In genomic region chr1:192201303-192201702, GRCh38 we compare ENCODE assay signal across 18 cellular contexts. TPM values are rescaled to one million over a fixed set of nuclear protein-coding genes. Genes with fewer than 3 reads are reported as not detected.
DNase-seq lines count a peak whose midpoint lies in the region; ATAC-seq, FAIRE-seq and TF ChIP-seq lines count a peak whose summit lies in the region.
"Had no signal": no experiment of that assay in that cellular context is flagged by ENCODE, and none has a peak within 500 bp of the region (broad histone marks: within the 10 kb centered on the region; RNA-seq: fewer than 3 reads in every experiment).

No MANE protein-coding gene starts in this region.

- H3K9me3 ChIP-seq in DND-41 (ENCODE audit: insufficient read depth, low read length, severe bottlenecking) = peaks cover 37% of the 10 kb centered on the region
- H3K9me3 ChIP-seq in K562 (replicated peaks; ENCODE audit: control insufficient read depth, insufficient read depth, low read depth, low read length) = 0 out of 2 replicates have a peak, but pooled peaks cover 5% of the 10 kb centered on the region
- H3K9me3 ChIP-seq: BE2C had no signal

- H2AFZ ChIP-seq in DND-41 (ENCODE audit: low read depth, low read length) (no peak overlapping the region), K562 (ENCODE audit: low read depth, low read length) (no peak overlapping the region)
- H2AFZ ChIP-seq: GM23248 had no signal

- no peak overlapping the region for H2AK5ac ChIP-seq in mesendoderm (ENCODE audit: low read length)

- TF ChIP-seq RAD21 in K562 (CRISPR knock-in tag; conservative IDR thresholded peaks at IDR 0.05 in 1 of 2, IDR thresholded peaks at IDR 0.05 in 1 of 2) = no peak

- TF ChIP-seq CTCF in DND-41 (IDR thresholded peaks at IDR 0.05; ENCODE audit: borderline replicate concordance, extremely low read depth, low read length, poor library complexity, severe bottlenecking) = no peak
- TF ChIP-seq CTCF in NB4 (IDR thresholded peaks at IDR 0.05; ENCODE audit: low read depth, low read length) = no peak
- no peak for TF ChIP-seq CTCF in K562 (IDR thresholded peaks at IDR 0.05 in 2 of 3, conservative IDR thresholded peaks at IDR 0.05 in 1 of 3; ENCODE audit: insufficient read depth in 2 of 3, low read depth in 1 of 3, low read length in 3 of 3)

- TF ChIP-seq POLR2A in NB4 (IDR thresholded peaks at IDR 0.05; ENCODE audit: extremely low read depth, insufficient read length) (no peak), K562 (conservative IDR thresholded peaks at IDR 0.05) (no peak)

- no peak overlapping the region for H3K4ac ChIP-seq in mesendoderm (ENCODE audit: low read depth, low read length)

- POLR2A ChIA-PET in K562 (lab: Yijun Ruan, JAX) = interaction anchor here (0.6 kb wide), 1 partner anchor 17 kb away, joined by 3 read pairs; no protein-coding TSS in a partner anchor

- CTCF ChIA-PET in K562 (lab: Yijun Ruan, JAX; ENCODE audit: low intra/inter-chr PET ratio) = no interaction called here

- H4K5ac ChIP-seq in mesendoderm (ENCODE audit: low read length) = no peak overlapping the region

- H4K20me1 ChIP-seq in DND-41 (ENCODE audit: insufficient read depth, low read length) = no peaks in the 10 kb centered on the region
- H4K20me1 ChIP-seq in K562 (replicated peaks; ENCODE audit: control insufficient read depth, insufficient read depth, low read length) = no peaks in the 10 kb centered on the region

- no peak overlapping the region for H3K4me2 ChIP-seq in DND-41 (ENCODE audit: insufficient read depth, low read length)
- H3K4me2 ChIP-seq in K562 (ENCODE audit: insufficient read depth, low read length) = no peak overlapping the region
- no peak overlapping the region for H3K4me2 ChIP-seq in mesendoderm (ENCODE audit: low read length)

- 34% methylated on average over 5 of the region's 5 CpGs for WGBS in K562 (ENCODE audit: insufficient coverage, low coverage, missing lambda C conversion rate)
- WGBS in mesendoderm (ENCODE audit: extremely low coverage, insufficient coverage, low lambda C conversion rate) = no CpG with 5 or more reads among the region's 5 CpGs

- H3K56ac ChIP-seq in mesendoderm (ENCODE audit: low read length) = no peak overlapping the region

- H2BK120ac ChIP-seq in mesendoderm (ENCODE audit: low read depth, low read length) = no peak overlapping the region

- H3K27me3 ChIP-seq in DND-41 (ENCODE audit: insufficient read depth, low read length, poor library complexity) (no peaks in the 10 kb centered on the region), K562 (ENCODE audit: control insufficient read depth in 2 of 2, insufficient read depth in 2 of 2, low read length in 2 of 2) (no peaks in the 10 kb centered on the region), mesendoderm (ENCODE audit: insufficient read depth, low read length, poor library complexity) (no peaks in the 10 kb centered on the region)
- H3K27me3 ChIP-seq: BE2C had no signal

- H3K9ac ChIP-seq in DND-41 (ENCODE audit: low read depth, low read length) = no peak overlapping the region
- no peak overlapping the region for H3K9ac ChIP-seq in K562 (ENCODE audit: insufficient read depth in 1 of 2, low read depth in 2 of 2, low read length in 2 of 2)
- H3K9ac ChIP-seq in mesendoderm (ENCODE audit: low read length) = no peak overlapping the region
- H3K9ac ChIP-seq: GM23248 had no signal

- no peak overlapping the region for H3K27ac ChIP-seq in DND-41 (ENCODE audit: low read length)
- no peak overlapping the region for H3K27ac ChIP-seq in K562 (ENCODE audit: extremely low read depth, low read depth, low read length)
- no peak overlapping the region for H3K27ac ChIP-seq in mesendoderm (ENCODE audit: low read depth, low read length)
- H3K27ac ChIP-seq: C4-2B, GM23248 had no signal

- H3K79me1 ChIP-seq in mesendoderm (ENCODE audit: low read length) = no peaks in the 10 kb centered on the region

- H3K9me1 ChIP-seq in K562 (ENCODE audit: control insufficient read depth, insufficient read depth, low read length) = no peaks in the 10 kb centered on the region

- H3K79me2 ChIP-seq in DND-41 (ENCODE audit: insufficient read depth, low read length) (no peaks in the 10 kb centered on the region), K562 (ENCODE audit: control insufficient read depth, insufficient read depth, low read length) (no peaks in the 10 kb centered on the region), mesendoderm (ENCODE audit: control insufficient read depth, insufficient read depth, low read length) (no peaks in the 10 kb centered on the region)

- H3K18ac ChIP-seq in mesendoderm (ENCODE audit: low read length) = no peak overlapping the region

- no TSS peak for BruUV-seq in K562 (replicated peaks; lab: Mats Ljungman, UMichigan)

- DNase-seq in DND-41 (peak; percentile 36), NB4 (ENCODE audit: low read depth) (peak; percentile 9), K562 (ENCODE audit: extremely low read depth in 1 of 4, low spot score in 3 of 4) (peak in 1 of 4 experiments; percentile 18), mesendoderm (peak; percentile 18), head of caudate nucleus (no peak), HPDE6-E6E7 (ENCODE audit: extremely low spot score) (no peak)
- no peak for DNase-seq in stimulated activated naive CD4-positive, alpha-beta T cell treated with Interleukin-2 at 50 U/mL for 16 hours (lab: John Stamatoyannopoulos, UW)
- DNase-seq: BE2C; CD4-positive, alpha-beta memory T cell; GM23248; H7; IMR-90 had no signal

- peaks cover 3% of the 10 kb centered on the region; the same call in 1 of the 2 replicates for H3K36me3 ChIP-seq in DND-41 (ENCODE audit: insufficient read depth, low read length)
- H3K36me3 ChIP-seq in K562 (ENCODE audit: control insufficient read depth, insufficient read depth, low read length) = no peaks in the 10 kb centered on the region
- no peaks in the 10 kb centered on the region for H3K36me3 ChIP-seq in mesendoderm (ENCODE audit: control insufficient read depth, insufficient read depth, low read length)
- H3K36me3 ChIP-seq: BE2C had no signal

- no peak overlapping the region for H2BK15ac ChIP-seq in mesendoderm (replicated peaks; ENCODE audit: low read depth)

- H3K23ac ChIP-seq in mesendoderm (ENCODE audit: low read length) = no peak overlapping the region

- intact Hi-C loops in K562 (cut with micrococcal nuclease) (no loop called here), head of caudate nucleus (cut with DNase I) (no loop called here)

- TF ChIP-seq EP300 in K562 (IDR thresholded peaks at IDR 0.05; ENCODE audit: low read length) = no peak

- H4K8ac ChIP-seq in mesendoderm (ENCODE audit: low read depth, low read length) = no peak overlapping the region

- H3K4me1 ChIP-seq in DND-41 (ENCODE audit: insufficient read depth, low read length) (no peaks in the 10 kb centered on the region), K562 (replicated peaks in 1 of 2; ENCODE audit: control insufficient read depth in 2 of 2, insufficient read depth in 2 of 2, low read length in 2 of 2) (no peaks in the 10 kb centered on the region), mesendoderm (ENCODE audit: control insufficient read depth, low read depth, low read length) (no peaks in the 10 kb centered on the region)
- H3K4me1 ChIP-seq: BE2C had no signal

- in situ Hi-C loops in K562 (cut with MboI) = no loop called here

- H2BK5ac ChIP-seq in mesendoderm (ENCODE audit: low read length) = no peak overlapping the region

- FAIRE-seq in K562 (lab: Jason Lieb, UNC) = no peak
- FAIRE-seq: A204.1, GM12878, GM18507 had no signal

- ATAC-seq in DND-41 (ENCODE audit: insufficient read depth, low read depth) (no peak), K562 (no peak)
- ATAC-seq: GM12878 had no signal

- H3K4me3 ChIP-seq in DND-41 (ENCODE audit: low read depth in 1 of 2, low read length in 2 of 2) = peak overlapping the region in 1 of 2 experiments; percentile 23; a peak in 1 of 4 replicates
- no peak overlapping the region for H3K4me3 ChIP-seq in NB4 (ENCODE audit: low read depth, low read length)
- no peak overlapping the region for H3K4me3 ChIP-seq in K562
- no peak overlapping the region for H3K4me3 ChIP-seq in mesendoderm (ENCODE audit: low read length)
- H3K4me3 ChIP-seq: GM12878, GM23248 had no signal

TF ChIP-seq in K562, 482 proteins besides CTCF, POLR2A, EP300 and RAD21 (continues in another document):
- no peak for TF ChIP-seq ELF2 (CRISPR knock-in tag; IDR thresholded peaks at IDR 0.05)
- TF ChIP-seq ZNF197 (CRISPR knock-in tag; IDR thresholded peaks at IDR 0.05; ENCODE audit: low read depth) = no peak
- TF ChIP-seq CBX5 (IDR thresholded peaks at IDR 0.05; ENCODE audit: borderline replicate concordance, low read depth) = peak; percentile 85
- no peak for TF ChIP-seq EGR1 (conservative IDR thresholded peaks at IDR 0.05)
- TF ChIP-seq TEAD4 (IDR thresholded peaks at IDR 0.05; ENCODE audit: low read length) = no peak
- TF ChIP-seq TEAD4 (CRISPR knock-in tag; IDR thresholded peaks at IDR 0.05; ENCODE audit: borderline replicate concordance) = 0 out of 2 replicates have a peak, but pooled peaks have one; percentile 25

RNA-seq across cellular contexts. Expression of gene RGS18, which starts 43.0 kb away (rescaled TPM):
- total RNA-seq in K562 (2011; cell fraction: chromatin; rRNA removed; ENCODE audit: low replicate concordance) = not detected in 2 replicates
- not detected in 2 replicates for total RNA-seq in K562 (2011; cell fraction: nucleolus; rRNA removed)
- not detected in 2 replicates for total RNA-seq in K562 (2011; cell fraction: nucleoplasm; rRNA removed)
- not detected in 2 replicates for total RNA-seq in K562 (2014; rRNA removed)
- 0.10 TPM in 1 of 2 replicates, not detected in the other for total RNA-seq in K562 (2014; rRNA removed; fragmentation: Illumina TruSeq; extraction: Trizol)
- total RNA-seq in K562 (2015; rRNA removed; fragmentation: Illumina TruSeq; extraction: Trizol) = 0.11 and 0.19 TPM in 2 replicates
- total RNA-seq in K562 (2021) = not detected in 2 replicates
- 0.06 TPM in 1 of 2 replicates, not detected in the other for polyA plus RNA-seq in K562 (2011; rRNA removed)
- 0.03 TPM in 1 of 2 replicates, not detected in the other for polyA plus RNA-seq in K562 (2011; cell fraction: cytosol; rRNA removed)
- polyA plus RNA-seq in K562 (2011; cell fraction: nucleus; rRNA removed) = not detected in 2 replicates
- polyA plus RNA-seq in K562 (2012) = 0.07 and 0.09 TPM in 2 replicates
- polyA plus RNA-seq in K562 (2014; fragmentation: Illumina TruSeq; extraction: Trizol) = 0.04 and 0.08 TPM in 2 replicates
- under 1 TPM in 1 of 2 experiments, not detected in 1; 0.03 TPM for polyA plus RNA-seq in K562 (2014; fragmentation: Nextera tagmentation; extraction: Ambion mirVana)
- not detected in 2 replicates for polyA plus RNA-seq in K562 (2014; rRNA removed)
- polyA minus RNA-seq in K562 (2011; rRNA and poly(A)+ RNA removed) = 0.12 TPM in 1 of 2 replicates, not detected in the other
- polyA minus RNA-seq in K562 (2011; cell fraction: cytosol; rRNA and poly(A)+ RNA removed) = not detected in 2 replicates
- polyA minus RNA-seq in K562 (2011; cell fraction: nucleus; rRNA and poly(A)+ RNA removed) = 0.22 TPM in 1 of 2 replicates, not detected in the other
- not detected for polyA plus RNA-seq in mesendoderm (2013, experiment 1 of 2)
- not detected for polyA plus RNA-seq in mesendoderm (2013, experiment 2 of 2)
- total RNA-seq: G401, GM12878, GM23248, H7, HT-29 had no signal
- polyA plus RNA-seq: GM12878, GM23248 had no signal

Comparison
In these comparisons a context has a peak if more than half of its experiments do, and no peak if none do; other contexts are left out.
1. DNase-seq: peak in DND-41 (single experiment), NB4 (single experiment) and mesendoderm (single experiment); none in stimulated activated naive CD4-positive, alpha-beta T cell treated with Interleukin-2 at 50 U/mL for 16 hours (single experiment), head of caudate nucleus (0 of 42) and HPDE6-E6E7 (single experiment).